In the genomic region with DNA sequence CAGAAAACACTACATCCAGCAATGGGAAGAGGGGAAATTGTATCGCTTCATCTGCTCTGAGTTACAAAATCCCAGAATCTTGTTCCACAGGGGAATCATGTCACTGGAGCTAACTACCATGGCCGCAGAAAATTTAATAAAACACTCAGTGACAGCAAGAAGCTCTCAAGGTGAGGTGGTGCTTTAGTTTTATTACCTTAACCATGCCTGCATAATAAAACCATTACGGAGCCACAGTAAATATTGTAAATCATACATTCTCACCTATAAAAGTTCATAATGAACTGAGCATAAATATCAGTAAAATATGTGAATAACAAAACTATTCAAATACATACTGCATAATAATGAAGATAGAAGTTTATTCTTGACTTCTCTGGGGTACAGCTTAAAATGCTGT, we compare ENCODE assay signal across 36 cellular contexts.
"Had no signal": no experiment of that assay in that cellular context is flagged by ENCODE, and none has a peak within 500 bp of the region (broad histone marks: within the 10 kb centered on the region; RNA-seq: fewer than 3 reads in every experiment).

No MANE protein-coding gene starts in this region.

- DNase-seq: activated B cell treated with CpG ODN at 0.5 μM for 24 hours; activated CD4-positive, alpha-beta T cell treated with anti-CD3 and anti-CD28 coated beads for 48 hours; activated CD4-positive, alpha-beta T cell treated with anti-CD3 and anti-CD28 coated beads, Interleukin-2, amount 50 U/mL, for 1 hour; activated CD4-positive, alpha-beta T cell treated with anti-CD3 and anti-CD28 coated beads, Interleukin-2, amount 50 U/mL, for 48 hours; activated CD8-positive, alpha-beta memory T cell treated with anti-CD3 and anti-CD28 coated beads for 24 hours; activated CD8-positive, alpha-beta T cell treated with anti-CD3 and anti-CD28 coated beads for 36 hours; activated effector memory CD4-positive, alpha-beta T cell treated with anti-CD3 and anti-CD28 coated beads, Interleukin-2, amount 50 U/mL, for 16 hours; activated naive CD4-positive, alpha-beta T cell treated with anti-CD3 and anti-CD28 coated beads for 36 hours; activated naive CD8-positive, alpha-beta T cell treated with anti-CD3 and anti-CD28 coated beads for 36 hours; activated naive CD8-positive, alpha-beta T cell treated with anti-CD3 and anti-CD28 coated beads, Interleukin-2, amount 50 U/mL, for 24 hours; activated T-cell treated with anti-CD3 and anti-CD28 coated beads, Interleukin-2, amount 50 U/mL, for 1 hour; activated T-cell treated with anti-CD3 and anti-CD28 coated beads, Interleukin-2, amount 50 U/mL, for 48 hours; adrenal gland; amygdala; brain microvascular endothelial cell; cortex of kidney; dermis blood vessel endothelial cell; effector CD8-positive, alpha-beta T cell; esophagus squamous epithelium; foreskin melanocyte; T-helper 1 cell; T-helper 17 cell; T1000; WERI-Rb-1 had no signal

- H3K4me3 Mint-ChIP-seq: activated B cell treated with CpG ODN at 0.5 μM for 24 hours; activated CD8-positive, alpha-beta T cell treated with anti-CD3 and anti-CD28 coated beads for 36 hours; activated naive CD4-positive, alpha-beta T cell treated with anti-CD3 and anti-CD28 coated beads for 36 hours; activated naive CD4-positive, alpha-beta T cell treated with anti-CD3 and anti-CD28 coated beads, Interleukin-2, amount 50 U/mL, for 24 hours; activated naive CD8-positive, alpha-beta T cell treated with anti-CD3 and anti-CD28 coated beads for 36 hours; activated naive CD8-positive, alpha-beta T cell treated with anti-CD3 and anti-CD28 coated beads, Interleukin-2, amount 50 U/mL, for 24 hours; activated T-helper 1 cell treated with anti-CD3 and anti-CD28 coated beads, Interleukin-12 subunit alpha, Interleukin-12 subunit beta, Interleukin-2, Interleukin-4 antibody, amounts not matched to agents 30 ng/mL and 10 ng/mL and 1 ng/mL, durations not matched to agents 14 hours and 24 hours and 36 hours; central memory CD8-positive, alpha-beta T cell; T-helper 17 cell; T-helper 2 cell treated with Interferon-gamma antibody and Interleukin-4, amounts not matched to agents 5 μg/mL and 100 μg/mL, for 36 hours had no signal

- FAIRE-seq: bronchial epithelial cell, endometrium, endothelial cell of umbilical vein had no signal

- H3K27me3 ChIP-seq: adrenal gland, ascending aorta, brain microvascular endothelial cell, esophagus squamous epithelium, gastroesophageal sphincter had no signal

- H3K27me3 Mint-ChIP-seq: activated B cell treated with CpG ODN at 0.5 μM for 24 hours; activated CD8-positive, alpha-beta T cell treated with anti-CD3 and anti-CD28 coated beads for 36 hours; activated naive CD4-positive, alpha-beta T cell treated with anti-CD3 and anti-CD28 coated beads, Interleukin-2, amount 50 U/mL, for 24 hours; activated naive CD8-positive, alpha-beta T cell treated with anti-CD3 and anti-CD28 coated beads for 36 hours; activated naive CD8-positive, alpha-beta T cell treated with anti-CD3 and anti-CD28 coated beads, Interleukin-2, amount 50 U/mL, for 24 hours; central memory CD8-positive, alpha-beta T cell; T-helper 17 cell had no signal

- H3K27ac Mint-ChIP-seq: activated B cell treated with CpG ODN at 0.5 μM for 24 hours; activated CD8-positive, alpha-beta T cell treated with anti-CD3 and anti-CD28 coated beads for 36 hours; activated naive CD4-positive, alpha-beta T cell treated with anti-CD3 and anti-CD28 coated beads for 36 hours; activated naive CD4-positive, alpha-beta T cell treated with anti-CD3 and anti-CD28 coated beads, Interleukin-2, amount 50 U/mL, for 24 hours; activated naive CD8-positive, alpha-beta T cell treated with anti-CD3 and anti-CD28 coated beads for 36 hours; activated naive CD8-positive, alpha-beta T cell treated with anti-CD3 and anti-CD28 coated beads, Interleukin-2, amount 50 U/mL, for 24 hours; activated T-helper 1 cell treated with anti-CD3 and anti-CD28 coated beads, Interleukin-12 subunit alpha, Interleukin-12 subunit beta, Interleukin-2, Interleukin-4 antibody, amounts not matched to agents 30 ng/mL and 10 ng/mL and 1 ng/mL, durations not matched to agents 14 hours and 24 hours and 36 hours; activated T-helper 2 cell treated with anti-CD3 and anti-CD28 coated beads, Interferon-gamma antibody, Interleukin-2, Interleukin-4, amounts not matched to agents 10 μg/mL and 5 μg/mL and 100 μg/mL, durations not matched to agents 14 hours and 24 hours and 36 hours; T-helper 17 cell; T-helper 2 cell treated with Interferon-gamma antibody and Interleukin-4, amounts not matched to agents 5 μg/mL and 100 μg/mL, for 36 hours had no signal

- ATAC-seq: activated CD4-positive, CD25-positive, alpha-beta regulatory T cell treated with anti-CD3 and anti-CD28 coated beads, Interleukin-2, amount 50 U/mL, for 24 hours; activated CD8-positive, alpha-beta T cell treated with anti-CD3 and anti-CD28 coated beads for 36 hours; activated naive CD8-positive, alpha-beta T cell treated with anti-CD3 and anti-CD28 coated beads, Interleukin-2, amount 50 U/mL, for 24 hours; gastroesophageal sphincter; T-helper 17 cell had no signal

- H3K27ac ChIP-seq: adrenal gland, ascending aorta, brain microvascular endothelial cell, epithelial cell of prostate, esophagus squamous epithelium, gastroesophageal sphincter, WERI-Rb-1 had no signal

- H3K9me3 ChIP-seq: adrenal gland, ascending aorta, esophagus squamous epithelium, gastroesophageal sphincter had no signal

- H3K4me1 Mint-ChIP-seq: activated B cell treated with CpG ODN at 0.5 μM for 24 hours; activated naive CD4-positive, alpha-beta T cell treated with anti-CD3 and anti-CD28 coated beads, Interleukin-2, amount 50 U/mL, for 24 hours; activated naive CD8-positive, alpha-beta T cell treated with anti-CD3 and anti-CD28 coated beads for 36 hours; activated naive CD8-positive, alpha-beta T cell treated with anti-CD3 and anti-CD28 coated beads, Interleukin-2, amount 50 U/mL, for 24 hours; central memory CD8-positive, alpha-beta T cell; T-helper 17 cell had no signal

- H3K9me3 Mint-ChIP-seq: activated naive CD4-positive, alpha-beta T cell treated with anti-CD3 and anti-CD28 coated beads, Interleukin-2, amount 50 U/mL, for 24 hours had no signal

- H3K36me3 ChIP-seq: adrenal gland, ascending aorta, brain microvascular endothelial cell, esophagus squamous epithelium, gastroesophageal sphincter, WERI-Rb-1 had no signal

- H3K4me3 ChIP-seq: adrenal gland, ascending aorta, esophagus squamous epithelium, gastroesophageal sphincter had no signal

- H3K36me3 Mint-ChIP-seq: activated naive CD4-positive, alpha-beta T cell treated with anti-CD3 and anti-CD28 coated beads, Interleukin-2, amount 50 U/mL, for 24 hours; activated naive CD8-positive, alpha-beta T cell treated with anti-CD3 and anti-CD28 coated beads for 36 hours had no signal

- H3K4me1 ChIP-seq: adrenal gland, ascending aorta, esophagus squamous epithelium, gastroesophageal sphincter had no signal
